Comparison of ENCODE assay signal across 25 cellular contexts in the genomic region with DNA sequence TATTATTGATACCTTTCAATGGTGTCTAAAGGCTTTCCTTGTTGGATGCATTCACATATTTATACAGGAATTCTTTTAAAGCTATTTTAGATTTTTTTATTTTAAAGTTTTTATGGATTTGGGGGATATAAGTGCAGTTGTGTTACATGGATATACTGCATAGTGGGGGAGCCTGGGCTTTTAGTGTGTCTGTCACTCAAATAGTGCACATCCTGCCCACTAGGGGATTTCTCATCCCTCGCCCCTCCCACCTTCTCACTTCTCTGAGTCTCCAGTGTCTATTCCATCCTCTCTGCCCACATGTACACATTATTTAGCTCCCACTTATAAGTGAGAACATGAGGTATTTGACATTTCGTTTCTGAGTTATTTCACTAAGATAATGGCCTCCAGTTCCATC.
"Had no signal": no experiment of that assay in that cellular context is flagged by ENCODE, and none has a peak within 500 bp of the region (broad histone marks: within the 10 kb centered on the region; RNA-seq: fewer than 3 reads in every experiment).

No MANE protein-coding gene starts in this region.

- FAIRE-seq: endothelial cell of umbilical vein, islet of Langerhans had no signal

- H3K27me3 ChIP-seq: thyroid gland, upper lobe of left lung, vagina had no signal

- H3K4me3 ChIP-seq: heart left ventricle, left lung, lung, mucosa of descending colon, stomach, thyroid gland, upper lobe of left lung, vagina had no signal

- H3K4me1 ChIP-seq: left lung, vagina had no signal

- ATAC-seq: activated naive CD8-positive, alpha-beta T cell treated with anti-CD3 and anti-CD28 coated beads, Interleukin-2, amount 50 U/mL, for 24 hours; activated T-cell treated with anti-CD3 and anti-CD28 coated beads, Interleukin-2, amount 50 U/mL, for 4 hours; activated T-helper 17 cell treated with anti-CD3 and anti-CD28 coated beads, Interleukin-2, amount 50 U/mL, for 72 hours; effector memory CD8-positive, alpha-beta T cell; heart left ventricle; left lung; mucosa of descending colon; right cardiac atrium; stimulated activated naive B cell treated with anti-CD40 and anti-IgM and Interleukin-4, amounts not matched to agents 10 μg/mL and 1 μg/mL and 100 μg/mL, for 72 hours had no signal

- H3K36me3 ChIP-seq: heart left ventricle, left lung, stomach, thyroid gland, upper lobe of left lung, vagina had no signal

- H3K9me3 ChIP-seq: heart left ventricle, left lung, mucosa of descending colon, stomach, thyroid gland, upper lobe of left lung, vagina had no signal

- DNase-seq: activated CD4-positive, alpha-beta T cell treated with anti-CD3 and anti-CD28 coated beads for 48 hours; activated CD4-positive, alpha-beta T cell treated with anti-CD3 and anti-CD28 coated beads, Interleukin-2, amount 50 U/mL, for 48 hours; activated CD8-positive, alpha-beta memory T cell treated with anti-CD3 and anti-CD28 coated beads, Interleukin-2, amount 50 U/mL, for 48 hours; activated naive CD8-positive, alpha-beta T cell treated with anti-CD3 and anti-CD28 coated beads, Interleukin-2, amount 50 U/mL, for 24 hours; activated T-cell treated with anti-CD3 and anti-CD28 coated beads, Interleukin-2, amount 50 U/mL, for 4 hours; amygdala; caudate nucleus; cortex of kidney; effector memory CD8-positive, alpha-beta T cell; heart left ventricle; left lung; mesendoderm; mucosa of descending colon; right cardiac atrium; stimulated activated CD4-positive, alpha-beta T cell treated with anti-CD3 and anti-CD28 coated beads, Interleukin-15, amount 100 ng/mL, for 24 hours; stimulated activated CD4-positive, alpha-beta T cell treated with anti-CD3 and anti-CD28 coated beads, Interleukin-2, amount 100 ng/mL, for 24 hours; stimulated activated naive B cell treated with anti-CD40 and anti-IgM and Interleukin-4, amounts not matched to agents 10 μg/mL and 1 μg/mL and 100 μg/mL, for 72 hours; stomach; thyroid gland had no signal

- H3K27ac ChIP-seq: heart left ventricle, left lung, stomach, thyroid gland, upper lobe of left lung, vagina had no signal
